8 cellular contexts compared by ENCODE assay signal in the genomic region with DNA sequence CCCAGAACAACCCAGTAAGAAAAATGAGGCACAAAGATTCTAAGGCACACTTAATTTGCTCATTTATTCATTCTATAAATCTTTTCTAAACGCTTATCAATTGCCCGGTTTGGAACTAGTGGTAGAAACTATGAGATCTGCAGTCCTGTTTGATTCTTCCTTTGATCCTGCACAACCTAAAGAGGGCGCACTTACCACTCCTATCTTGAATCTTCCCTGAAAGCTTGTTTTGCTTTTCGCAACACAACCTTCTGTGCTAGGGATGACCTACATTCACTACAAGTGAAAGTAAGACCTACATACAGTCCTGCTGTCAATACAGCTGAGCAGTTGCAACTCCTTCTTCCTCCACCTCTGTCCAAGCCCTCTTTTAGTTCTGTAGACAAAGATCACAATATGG. TPM values are rescaled to one million over a fixed set of nuclear protein-coding genes. Genes with fewer than 3 reads are reported as not detected.
DNase-seq lines count a peak whose midpoint lies in the region; ATAC-seq and TF ChIP-seq lines count a peak whose summit lies in the region.

No MANE protein-coding gene starts in this region.

- H3K4me1 Mint-ChIP-seq in WTC11: no peaks in the 10 kb centered on the region

- peak; percentile 70 for TF ChIP-seq CTCF in C4-2B (conservative IDR thresholded peaks at IDR 0.05)
- peak; percentile 70 for TF ChIP-seq CTCF in KMS-11 (conservative IDR thresholded peaks at IDR 0.05; ENCODE audit: low read depth, low read length)
- TF ChIP-seq CTCF in WTC11 (IDR thresholded peaks at IDR 0.05): no peak
- peak in 6 of 9 donors; percentile 36 to 53 (median 44) for TF ChIP-seq CTCF in heart right ventricle (IDR thresholded peaks at IDR 0.05)
- peak in 4 of 7 experiments; percentile 8 to 41 (median 26) for TF ChIP-seq CTCF in stomach (IDR thresholded peaks at IDR 0.05)

- peaks cover 0 to 18% (median 0%) of the 10 kb centered on the region in 11 donors for H3K9me3 ChIP-seq in heart right ventricle
- peaks cover 0 to 7% (median 2%) of the 10 kb centered on the region in 4 donors for H3K9me3 ChIP-seq in stomach

- no peak overlapping the region for H3K4me3 ChIP-seq in KMS-11 (IDR thresholded peaks at IDR 0.05; ENCODE audit: insufficient read depth, low read depth, low read length)
- H3K4me3 ChIP-seq in heart right ventricle: no peak overlapping the region
- no peak overlapping the region for H3K4me3 ChIP-seq in stomach

- no peaks in the 10 kb centered on the region for H3K79me2 ChIP-seq in KMS-11 (ENCODE audit: insufficient read depth, low read depth)

- no peak for TF ChIP-seq POLR2A in stomach (IDR thresholded peaks at IDR 0.05)

- H4K20me1 ChIP-seq in KMS-11 (ENCODE audit: insufficient read depth): no peaks in the 10 kb centered on the region

- no peak for DNase-seq in WTC11 (ENCODE audit: low spot score)
- peak in 1 of 2 donors; percentile 16 for DNase-seq in heart right ventricle
- DNase-seq in stomach: no peak
- DNase-seq in C1 segment of cervical spinal cord (lab: John Stamatoyannopoulos, UW): no peak
- no peak for DNase-seq in activated effector memory CD4-positive, alpha-beta T cell treated with Interleukin-2 at 50 U/mL for 16 hours

- intact Hi-C loops in heart right ventricle (cut with DNase I): no loop called here
- intact Hi-C loops in stomach (cut with DNase I; ENCODE audit: low total_unique reads): no loop called here

- 70 to 82% methylated on average over 4 of the region's 4 CpGs for WGBS in heart right ventricle, 2 donors
- 41 to 67% (median 45%) methylated on average over 4 of the region's 4 CpGs for WGBS in stomach, 5 donors

- H3K27ac Mint-ChIP-seq in WTC11: no peak overlapping the region

- TF ChIP-seq EP300 in stomach (IDR thresholded peaks at IDR 0.05): no peak

- no peaks in the 10 kb centered on the region for H3K27me3 Mint-ChIP-seq in WTC11 (ENCODE audit: low read depth)

- CTCF ChIA-PET in WTC11 (lab: Charles Lee): interaction anchor here (0.6 to 2.4 kb wide), 13 partner anchors 11 to 556 kb away, joined by 3 to 32 read pairs (median 3); a partner anchor contains a TSS

- peaks cover 12% of the 10 kb centered on the region for H3K36me3 Mint-ChIP-seq in WTC11

- H3K27ac ChIP-seq in C4-2B (no peak overlapping the region), KMS-11 (no peak overlapping the region), heart right ventricle (no peak overlapping the region), stomach (peak overlapping the region in 1 of 5 donors; percentile 13)

- no peak overlapping the region for H2AFZ ChIP-seq in KMS-11 (ENCODE audit: low read depth)

- H3K4me3 Mint-ChIP-seq in WTC11: no peak overlapping the region

- H3K36me3 ChIP-seq in KMS-11 (ENCODE audit: insufficient read depth) (no peaks in the 10 kb centered on the region), heart right ventricle (no peaks in the 10 kb centered on the region), stomach (no peaks in the 10 kb centered on the region)

- POLR2A ChIA-PET in WTC11 (lab: Charles Lee): no interaction called here

- no peak overlapping the region for H3K9ac ChIP-seq in KMS-11

- no peaks in the 10 kb centered on the region for H3K27me3 ChIP-seq in KMS-11 (ENCODE audit: insufficient read depth, low read depth)
- H3K27me3 ChIP-seq in heart right ventricle: no peaks in the 10 kb centered on the region
- H3K27me3 ChIP-seq in stomach: no peaks in the 10 kb centered on the region

- H3K4me1 ChIP-seq in KMS-11 (ENCODE audit: low read depth, poor library complexity, severe bottlenecking) (peaks cover 8% of the 10 kb centered on the region), heart right ventricle (peaks cover 0 to 13% (median 7%) of the 10 kb centered on the region in 9 donors), stomach (peaks cover 0 to 23% (median 14%) of the 10 kb centered on the region in 4 donors)

- peaks cover 16% of the 10 kb centered on the region for H3K9me3 Mint-ChIP-seq in WTC11

- ATAC-seq in GM18511 (IDR thresholded peaks at IDR 0.05; ENCODE audit: unreplicated experiment) (peak; percentile 75), WTC11 (peak; percentile 83), heart right ventricle (peak in 2 of 8 donors; percentile 35 to 41)

- H3K4me2 ChIP-seq in KMS-11: peak overlapping the region; percentile 9; the same call in 1 of the 2 replicates

TF ChIP-seq in WTC11, 78 proteins besides CTCF, POLR2A, EP300 and RAD21 (continues in another document):
- TF ChIP-seq NFE2L1 (CRISPR knock-in tag; IDR thresholded peaks at IDR 0.05) (no peak), ZNF138 (CRISPR knock-in tag; conservative IDR thresholded peaks at IDR 0.05) (no peak), NFATC4 (CRISPR knock-in tag; IDR thresholded peaks at IDR 0.05) (no peak), ZNF219 (CRISPR knock-in tag; IDR thresholded peaks at IDR 0.05; ENCODE audit: borderline replicate concordance) (no peak), SP1 (CRISPR knock-in tag; conservative IDR thresholded peaks at IDR 0.05) (no peak), GABPB1 (CRISPR knock-in tag; IDR thresholded peaks at IDR 0.05) (no peak), SOX15 (CRISPR knock-in tag; IDR thresholded peaks at IDR 0.05) (no peak), CREB1 (CRISPR knock-in tag; IDR thresholded peaks at IDR 0.05) (no peak), ZNF232 (CRISPR knock-in tag; IDR thresholded peaks at IDR 0.05) (no peak), ZNF671 (CRISPR knock-in tag; IDR thresholded peaks at IDR 0.05) (no peak), MXD4 (CRISPR knock-in tag; IDR thresholded peaks at IDR 0.05; ENCODE audit: borderline replicate concordance) (no peak)
- TF ChIP-seq, protein P1, sequence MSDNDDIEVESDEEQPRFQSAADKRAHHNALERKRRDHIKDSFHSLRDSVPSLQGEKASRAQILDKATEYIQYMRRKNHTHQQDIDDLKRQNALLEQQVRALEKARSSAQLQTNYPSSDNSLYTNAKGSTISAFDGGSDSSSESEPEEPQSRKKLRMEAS (CRISPR knock-in tag; IDR thresholded peaks at IDR 0.05): no peak
- TF ChIP-seq, protein P2, sequence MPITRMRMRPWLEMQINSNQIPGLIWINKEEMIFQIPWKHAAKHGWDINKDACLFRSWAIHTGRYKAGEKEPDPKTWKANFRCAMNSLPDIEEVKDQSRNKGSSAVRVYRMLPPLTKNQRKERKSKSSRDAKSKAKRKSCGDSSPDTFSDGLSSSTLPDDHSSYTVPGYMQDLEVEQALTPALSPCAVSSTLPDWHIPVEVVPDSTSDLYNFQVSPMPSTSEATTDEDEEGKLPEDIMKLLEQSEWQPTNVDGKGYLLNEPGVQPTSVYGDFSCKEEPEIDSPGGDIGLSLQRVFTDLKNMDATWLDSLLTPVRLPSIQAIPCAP (CRISPR knock-in tag; IDR thresholded peaks at IDR 0.05): no peak
- TF ChIP-seq, protein P3, sequence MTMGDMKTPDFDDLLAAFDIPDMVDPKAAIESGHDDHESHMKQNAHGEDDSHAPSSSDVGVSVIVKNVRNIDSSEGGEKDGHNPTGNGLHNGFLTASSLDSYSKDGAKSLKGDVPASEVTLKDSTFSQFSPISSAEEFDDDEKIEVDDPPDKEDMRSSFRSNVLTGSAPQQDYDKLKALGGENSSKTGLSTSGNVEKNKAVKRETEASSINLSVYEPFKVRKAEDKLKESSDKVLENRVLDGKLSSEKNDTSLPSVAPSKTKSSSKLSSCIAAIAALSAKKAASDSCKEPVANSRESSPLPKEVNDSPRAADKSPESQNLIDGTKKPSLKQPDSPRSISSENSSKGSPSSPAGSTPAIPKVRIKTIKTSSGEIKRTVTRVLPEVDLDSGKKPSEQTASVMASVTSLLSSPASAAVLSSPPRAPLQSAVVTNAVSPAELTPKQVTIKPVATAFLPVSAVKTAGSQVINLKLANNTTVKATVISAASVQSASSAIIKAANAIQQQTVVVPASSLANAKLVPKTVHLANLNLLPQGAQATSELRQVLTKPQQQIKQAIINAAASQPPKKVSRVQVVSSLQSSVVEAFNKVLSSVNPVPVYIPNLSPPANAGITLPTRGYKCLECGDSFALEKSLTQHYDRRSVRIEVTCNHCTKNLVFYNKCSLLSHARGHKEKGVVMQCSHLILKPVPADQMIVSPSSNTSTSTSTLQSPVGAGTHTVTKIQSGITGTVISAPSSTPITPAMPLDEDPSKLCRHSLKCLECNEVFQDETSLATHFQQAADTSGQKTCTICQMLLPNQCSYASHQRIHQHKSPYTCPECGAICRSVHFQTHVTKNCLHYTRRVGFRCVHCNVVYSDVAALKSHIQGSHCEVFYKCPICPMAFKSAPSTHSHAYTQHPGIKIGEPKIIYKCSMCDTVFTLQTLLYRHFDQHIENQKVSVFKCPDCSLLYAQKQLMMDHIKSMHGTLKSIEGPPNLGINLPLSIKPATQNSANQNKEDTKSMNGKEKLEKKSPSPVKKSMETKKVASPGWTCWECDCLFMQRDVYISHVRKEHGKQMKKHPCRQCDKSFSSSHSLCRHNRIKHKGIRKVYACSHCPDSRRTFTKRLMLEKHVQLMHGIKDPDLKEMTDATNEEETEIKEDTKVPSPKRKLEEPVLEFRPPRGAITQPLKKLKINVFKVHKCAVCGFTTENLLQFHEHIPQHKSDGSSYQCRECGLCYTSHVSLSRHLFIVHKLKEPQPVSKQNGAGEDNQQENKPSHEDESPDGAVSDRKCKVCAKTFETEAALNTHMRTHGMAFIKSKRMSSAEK (CRISPR knock-in tag; IDR thresholded peaks at IDR 0.05; ENCODE audit: borderline replicate concordance): no peak
- TF ChIP-seq, protein P4, sequence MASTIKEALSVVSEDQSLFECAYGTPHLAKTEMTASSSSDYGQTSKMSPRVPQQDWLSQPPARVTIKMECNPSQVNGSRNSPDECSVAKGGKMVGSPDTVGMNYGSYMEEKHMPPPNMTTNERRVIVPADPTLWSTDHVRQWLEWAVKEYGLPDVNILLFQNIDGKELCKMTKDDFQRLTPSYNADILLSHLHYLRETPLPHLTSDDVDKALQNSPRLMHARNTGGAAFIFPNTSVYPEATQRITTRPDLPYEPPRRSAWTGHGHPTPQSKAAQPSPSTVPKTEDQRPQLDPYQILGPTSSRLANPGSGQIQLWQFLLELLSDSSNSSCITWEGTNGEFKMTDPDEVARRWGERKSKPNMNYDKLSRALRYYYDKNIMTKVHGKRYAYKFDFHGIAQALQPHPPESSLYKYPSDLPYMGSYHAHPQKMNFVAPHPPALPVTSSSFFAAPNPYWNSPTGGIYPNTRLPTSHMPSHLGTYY (CRISPR knock-in tag; IDR thresholded peaks at IDR 0.05): no peak

RNA-seq across cellular contexts. Expression of a gene that starts 12.6 kb away (rescaled TPM):
- total RNA-seq in WTC11 (2021) (20.9 to 25.4 TPM (median 21.9 TPM) in 3 replicates), heart right ventricle (10 to 100 TPM in 8 of 10 donors, 1 to 10 TPM in 2; 6.9 to 21.4 (median 12.9) TPM), stomach (10 to 100 TPM in 4 of 5 donors, 1 to 10 TPM in 1; 1.2 to 55.4 (median 17.4) TPM)
- polyA plus RNA-seq in heart right ventricle (10 to 100 TPM; 11.5 to 19.9 TPM), stomach (10 to 100 TPM; 25.4 to 46.5 (median 37.3) TPM)
